Comparison of ENCODE assay signal across 18 cellular contexts in genomic region chr18:75779450-75779849, GRCh38.
DNase-seq lines count a peak whose midpoint lies in the region; ATAC-seq and TF ChIP-seq lines count a peak whose summit lies in the region.
"Had no signal": no experiment of that assay in that cellular context is flagged by ENCODE, and none has a peak within 500 bp of the region (broad histone marks: within the 10 kb centered on the region; RNA-seq: fewer than 3 reads in every experiment).

No MANE protein-coding gene starts in this region.

- no peak overlapping the region for H3K9ac ChIP-seq in trophoblast cell (ENCODE audit: low read length)
- no peak overlapping the region for H3K9ac ChIP-seq in PC-3 (ENCODE audit: low read length)
- H3K9ac ChIP-seq: BLaER1, GM23248 had no signal

- H3K27ac ChIP-seq in trophoblast cell (ENCODE audit: low read depth, low read length) (no peak overlapping the region), PC-3 (ENCODE audit: low read length) (no peak overlapping the region)
- H3K27ac ChIP-seq: 22Rv1, BLaER1, C4-2B, GM23248 had no signal

- H3K9me2 ChIP-seq in PC-3 (replicated peaks; ENCODE audit: low read length) = no peaks in the 10 kb centered on the region

- ATAC-seq in PC-3 = no peak
- ATAC-seq: CD8-positive, alpha-beta T cell had no signal

- H3K14ac ChIP-seq in trophoblast cell (ENCODE audit: low read length) = no peak overlapping the region

- no peaks in the 10 kb centered on the region for H3K36me3 Mint-ChIP-seq in activated T-cell treated with anti-CD3 and anti-CD28 coated beads, Interleukin-2, amount 50 U/mL, for 24 hours (ENCODE audit: low read depth)
- H3K36me3 Mint-ChIP-seq: CD4-positive, CD25-positive, alpha-beta regulatory T cell; CD8-positive, alpha-beta T cell had no signal

- H3K27me3 ChIP-seq in trophoblast cell (ENCODE audit: insufficient read depth, low read length) = no peaks in the 10 kb centered on the region
- peaks cover 95% of the 10 kb centered on the region for H3K27me3 ChIP-seq in PC-3 (ENCODE audit: low read length)
- H3K27me3 ChIP-seq: BLaER1 had no signal

- H2BK12ac ChIP-seq in trophoblast cell (ENCODE audit: low read length) = no peak overlapping the region

- BruUV-seq in PC-3 (replicated peaks; lab: Mats Ljungman, UMichigan) = no TSS peak

- no peak for TF ChIP-seq CTCF in PC-3 (conservative IDR thresholded peaks at IDR 0.05; ENCODE audit: low read depth, low read length)

- peaks cover 7% of the 10 kb centered on the region for H3K79me1 ChIP-seq in trophoblast cell (ENCODE audit: low read length)

- H3K9me3 Mint-ChIP-seq in activated T-cell treated with anti-CD3 and anti-CD28 coated beads, Interleukin-2, amount 50 U/mL, for 24 hours = no peaks in the 10 kb centered on the region
- H3K9me3 Mint-ChIP-seq: CD8-positive, alpha-beta T cell had no signal

- peak; percentile 54 for DNase-seq in NCI-H82 (lab: John Stamatoyannopoulos, UW)
- no peak for DNase-seq in NCI-H82 treated with DMSO at 0.1 percent for 48 hours (lab: John Stamatoyannopoulos, UW; ENCODE audit: unreplicated experiment)
- DNase-seq in NCI-H524 treated with DMSO at 0.1 percent for 48 hours (lab: John Stamatoyannopoulos, UW) = peak; percentile 20
- no peak for DNase-seq in trophoblast cell
- DNase-seq in activated T-cell treated with anti-CD3 and anti-CD28 coated beads, Interleukin-2, amount 50 U/mL, for 24 hours = no peak
- DNase-seq in PC-3 = no peak
- DNase-seq in amygdala (lab: John Stamatoyannopoulos, UW) = no peak
- DNase-seq: Caco-2; CD4-positive, CD25-positive, alpha-beta regulatory T cell; CD8-positive, alpha-beta T cell; DND-41; GM23248; H7; HCEC 1CT had no signal

- POLR2A ChIA-PET in PC-3 (lab: Charles Lee; ENCODE audit: unreplicated experiment) = no interaction called here

- H4K91ac ChIP-seq in trophoblast cell (ENCODE audit: low read depth, low read length) = no peak overlapping the region

- WGBS in trophoblast cell (ENCODE audit: extremely low coverage, insufficient coverage, insufficient read length) = no CpG with 5 or more reads among the region's 4 CpGs

- H3K4ac ChIP-seq in trophoblast cell (ENCODE audit: low read depth, low read length) = no peak overlapping the region

- H3K4me3 ChIP-seq in trophoblast cell (ENCODE audit: low read depth, low read length) (peak overlapping the region; percentile 37), PC-3 (ENCODE audit: low read length) (no peak overlapping the region)
- H3K4me3 ChIP-seq: BLaER1, GM23248 had no signal

- H3K4me2 ChIP-seq in trophoblast cell (ENCODE audit: low read length) (no peak overlapping the region), PC-3 (ENCODE audit: low read length) (no peak overlapping the region)
- H3K4me2 ChIP-seq: BLaER1 had no signal

- no peak overlapping the region for H4K8ac ChIP-seq in trophoblast cell (ENCODE audit: low read depth, low read length)

- H3K18ac ChIP-seq in trophoblast cell (ENCODE audit: low read length) = no peak overlapping the region

- no peaks in the 10 kb centered on the region for H3K79me2 ChIP-seq in trophoblast cell (ENCODE audit: control insufficient read depth, insufficient read depth, low read length, poor library complexity)
- H3K79me2 ChIP-seq in PC-3 (ENCODE audit: low read length) = no peaks in the 10 kb centered on the region

- CTCF ChIA-PET in PC-3 (lab: Charles Lee) = no interaction called here

- no peak overlapping the region for H2BK120ac ChIP-seq in trophoblast cell (ENCODE audit: insufficient read depth, low read length, poor library complexity)

- no peaks in the 10 kb centered on the region for H4K20me1 ChIP-seq in PC-3 (ENCODE audit: low read length)
- H4K20me1 ChIP-seq: BLaER1 had no signal

- H3K4me1 ChIP-seq in trophoblast cell (ENCODE audit: control insufficient read depth in 1 of 2, insufficient read depth in 2 of 2, low read length in 2 of 2) (peaks cover 0 to 5% of the 10 kb centered on the region in 2 experiments), PC-3 (ENCODE audit: insufficient read depth, low read length) (no peaks in the 10 kb centered on the region)
- H3K4me1 ChIP-seq: BLaER1, Caco-2 had no signal

- no peak overlapping the region for H3K23ac ChIP-seq in trophoblast cell (ENCODE audit: low read length)

- peaks cover 32% of the 10 kb centered on the region for H3K27me3 Mint-ChIP-seq in activated T-cell treated with anti-CD3 and anti-CD28 coated beads, Interleukin-2, amount 50 U/mL, for 24 hours
- H3K27me3 Mint-ChIP-seq: B cell; CD4-positive, CD25-positive, alpha-beta regulatory T cell had no signal

- intact Hi-C loops in PC-3 (cut with micrococcal nuclease) = no loop called here

- no peak overlapping the region for H3K27ac Mint-ChIP-seq in activated T-cell treated with anti-CD3 and anti-CD28 coated beads, Interleukin-2, amount 50 U/mL, for 24 hours
- H3K27ac Mint-ChIP-seq: B cell; CD4-positive, CD25-positive, alpha-beta regulatory T cell; CD8-positive, alpha-beta T cell had no signal

- no peaks in the 10 kb centered on the region for H3F3A ChIP-seq in PC-3 (ENCODE audit: low read length, unreplicated experiment)

- H3K36me3 ChIP-seq in trophoblast cell (ENCODE audit: control insufficient read depth in 1 of 2, insufficient read depth in 2 of 2, low read length in 2 of 2) (no peaks in the 10 kb centered on the region), PC-3 (ENCODE audit: low read depth, low read length) (no peaks in the 10 kb centered on the region)
- H3K36me3 ChIP-seq: BLaER1 had no signal

- no peak overlapping the region for H2AFZ ChIP-seq in trophoblast cell (ENCODE audit: insufficient read depth, low read length, poor library complexity)
- H2AFZ ChIP-seq in PC-3 (ENCODE audit: low read length) = no peak overlapping the region
- H2AFZ ChIP-seq: GM23248 had no signal

- H3K4me1 Mint-ChIP-seq in activated T-cell treated with anti-CD3 and anti-CD28 coated beads, Interleukin-2, amount 50 U/mL, for 24 hours (ENCODE audit: low read depth) = no peaks in the 10 kb centered on the region
- H3K4me1 Mint-ChIP-seq: B cell had no signal

- H4K12ac ChIP-seq in trophoblast cell (ENCODE audit: low read depth, low read length) = no peak overlapping the region

- no peak overlapping the region for H3K4me3 Mint-ChIP-seq in activated T-cell treated with anti-CD3 and anti-CD28 coated beads, Interleukin-2, amount 50 U/mL, for 24 hours
- H3K4me3 Mint-ChIP-seq: B cell; CD4-positive, CD25-positive, alpha-beta regulatory T cell; CD8-positive, alpha-beta T cell had no signal

- H2BK5ac ChIP-seq in trophoblast cell (ENCODE audit: low read depth, low read length, poor library complexity) = no peak overlapping the region

- H3K9me3 ChIP-seq in trophoblast cell (ENCODE audit: insufficient read depth, low read depth, low read length) (no peaks in the 10 kb centered on the region), PC-3 (ENCODE audit: low read length) (no peaks in the 10 kb centered on the region)
- H3K9me3 ChIP-seq: BLaER1, Caco-2 had no signal

- H2AK5ac ChIP-seq in trophoblast cell (ENCODE audit: low read length) = no peak overlapping the region

Comparison
In these comparisons a context has a peak if more than half of its experiments do, and no peak if none do; other contexts are left out.
1. DNase-seq: peak in NCI-H82 (single experiment) and NCI-H524 treated with DMSO at 0.1 percent for 48 hours (single experiment); none in NCI-H82 treated with DMSO at 0.1 percent for 48 hours (single experiment), trophoblast cell (0 of 2), activated T-cell treated with anti-CD3 and anti-CD28 coated beads, Interleukin-2, amount 50 U/mL, for 24 hours (single experiment), PC-3 (single experiment) and amygdala (0 of 56).